In the genomic region with DNA sequence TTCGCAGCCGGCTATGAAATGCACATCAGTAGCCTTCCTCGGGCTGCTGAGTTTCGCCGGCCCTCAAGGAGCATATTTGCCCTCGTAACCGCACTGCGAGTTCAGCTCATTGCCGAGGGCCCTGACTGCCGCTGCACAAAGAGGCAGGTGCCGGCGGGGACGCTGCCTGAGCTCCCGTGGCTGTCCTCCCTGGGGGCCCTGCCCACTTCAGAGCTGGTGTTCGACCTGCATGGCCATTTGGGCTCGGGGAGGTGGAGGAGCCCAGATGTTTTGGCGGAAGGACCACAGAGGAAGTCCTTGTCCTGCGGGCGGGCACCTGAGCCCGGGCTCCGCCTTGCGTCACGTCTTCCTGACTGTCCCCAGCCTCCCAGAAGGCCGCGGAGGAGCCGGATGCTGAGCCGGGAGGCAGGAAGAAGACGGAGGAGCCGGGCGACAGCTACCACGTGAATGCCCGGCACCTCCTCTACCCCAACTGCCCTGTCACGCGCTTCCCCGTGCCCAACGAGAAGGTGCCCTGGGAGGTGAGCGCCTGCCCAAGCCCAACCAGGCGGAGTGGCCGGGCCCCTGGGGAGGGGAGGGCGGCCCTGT, we compare ENCODE assay signal across 15 cellular contexts. TPM values are rescaled to one million over a fixed set of nuclear protein-coding genes. Genes with fewer than 3 reads are reported as not detected.
DNase-seq lines count a peak whose midpoint lies in the region; ATAC-seq, FAIRE-seq and TF ChIP-seq lines count a peak whose summit lies in the region.
"Had no signal": no experiment of that assay in that cellular context is flagged by ENCODE, and none has a peak within 500 bp of the region (broad histone marks: within the 10 kb centered on the region; RNA-seq: fewer than 3 reads in every experiment).

No MANE protein-coding gene starts in this region.

- H3K4me3 ChIP-seq in HEK293 (ENCODE audit: low read depth, low read length) (no peak overlapping the region), K562 (no peak overlapping the region), neural progenitor cell (no peak overlapping the region)
- H3K4me3 ChIP-seq: MG63 had no signal

- no peaks in the 10 kb centered on the region for H3K36me3 ChIP-seq in HEK293 (ENCODE audit: control insufficient read depth in 2 of 2, insufficient read depth in 1 of 2, low read length in 2 of 2)
- no peaks in the 10 kb centered on the region for H3K36me3 ChIP-seq in K562 (ENCODE audit: control insufficient read depth, insufficient read depth, low read length)
- H3K36me3 ChIP-seq in neural progenitor cell: no peaks in the 10 kb centered on the region
- H3K36me3 ChIP-seq: MG63 had no signal

- H3K9me3 ChIP-seq in HEK293 (ENCODE audit: control insufficient read depth, insufficient read depth, low read depth, low read length): no peaks in the 10 kb centered on the region
- no peaks in the 10 kb centered on the region; the same call in 1 of the 2 replicates for H3K9me3 ChIP-seq in K562 (replicated peaks; ENCODE audit: control insufficient read depth, insufficient read depth, low read depth, low read length)
- H3K9me3 ChIP-seq in neural progenitor cell (ENCODE audit: low read depth): no peaks in the 10 kb centered on the region

- H3K27ac ChIP-seq in C4-2B (peak overlapping the region; percentile 88), HEK293 (ENCODE audit: extremely low read depth, low read depth, low read length) (no peak overlapping the region), K562 (ENCODE audit: extremely low read depth, low read depth, low read length) (no peak overlapping the region), neural progenitor cell (no peak overlapping the region)

- H3K79me2 ChIP-seq in K562 (ENCODE audit: control insufficient read depth, insufficient read depth, low read length) (no peaks in the 10 kb centered on the region), neural progenitor cell (ENCODE audit: low read depth) (no peaks in the 10 kb centered on the region)

- no peaks in the 10 kb centered on the region for H3F3A ChIP-seq in neural progenitor cell (ENCODE audit: low read depth)

- ATAC-seq in K562: peak; percentile 12; the same call in 1 of the 3 replicates
- no peak for ATAC-seq in GM18868 (IDR thresholded peaks at IDR 0.05; ENCODE audit: unreplicated experiment)
- ATAC-seq in left lobe of liver: no peak
- no peak for ATAC-seq in HG03342 (IDR thresholded peaks at IDR 0.05; ENCODE audit: unreplicated experiment)
- ATAC-seq: naive thymus-derived CD4-positive, alpha-beta T cell; SK-N-SH treated with all-trans-retinoic acid at 6 μM for 48 hours had no signal

- TF ChIP-seq CTCF in C4-2B (conservative IDR thresholded peaks at IDR 0.05) (no peak), HEK293 (tag by site-specific recombination; IDR thresholded peaks at IDR 0.05) (no peak), K562 (IDR thresholded peaks at IDR 0.05 in 2 of 3, conservative IDR thresholded peaks at IDR 0.05 in 1 of 3; ENCODE audit: insufficient read depth in 2 of 3, low read depth in 1 of 3, low read length in 3 of 3) (no peak), neural progenitor cell (IDR thresholded peaks at IDR 0.05) (no peak)

- DNase-seq in K562 (ENCODE audit: extremely low read depth in 1 of 4, low spot score in 3 of 4) (no peak), neural progenitor cell (ENCODE audit: low spot score) (no peak), retina (no peak), left lobe of liver (ENCODE audit: low spot score) (no peak)
- DNase-seq: activated CD4-positive, alpha-beta T cell treated with anti-CD3 and anti-CD28 coated beads, Interleukin-2, amount 50 U/mL, for 1 hour; activated naive CD4-positive, alpha-beta T cell treated with anti-CD3 and anti-CD28 coated beads, Interleukin-2, amount 50 U/mL, for 16 hours; MG63; naive thymus-derived CD4-positive, alpha-beta T cell; NCI-H774 had no signal

- H3K36me3 Mint-ChIP-seq in neural progenitor cell: no peaks in the 10 kb centered on the region

- CTCF ChIA-PET in HEK293 (lab: Yijun Ruan, JAX) (no interaction called here), K562 (lab: Yijun Ruan, JAX; ENCODE audit: low intra/inter-chr PET ratio) (no interaction called here)

- no peak for TF ChIP-seq POLR2A in K562 (conservative IDR thresholded peaks at IDR 0.05)

- FAIRE-seq in K562 (lab: Jason Lieb, UNC): no peak

- no peak overlapping the region for H3K4me3 Mint-ChIP-seq in neural progenitor cell
- H3K4me3 Mint-ChIP-seq: CD8-positive, alpha-beta memory T cell had no signal

- H2AFZ ChIP-seq in K562 (ENCODE audit: low read depth, low read length) (peak overlapping the region; percentile 14; the same call in 1 of the 2 replicates), neural progenitor cell (replicated peaks) (peak overlapping the region; percentile 5)

- peaks cover 2% of the 10 kb centered on the region for H3K27me3 Mint-ChIP-seq in neural progenitor cell (ENCODE audit: insufficient read depth, low read depth)
- H3K27me3 Mint-ChIP-seq: naive thymus-derived CD4-positive, alpha-beta T cell had no signal

- H3K27ac Mint-ChIP-seq in neural progenitor cell: no peak overlapping the region
- H3K27ac Mint-ChIP-seq: CD8-positive, alpha-beta memory T cell; naive thymus-derived CD4-positive, alpha-beta T cell had no signal

- TF ChIP-seq EP300 in K562 (IDR thresholded peaks at IDR 0.05; ENCODE audit: low read length): no peak

- peaks cover 9% of the 10 kb centered on the region for H3K9me3 Mint-ChIP-seq in neural progenitor cell

- H3K4me1 Mint-ChIP-seq in neural progenitor cell: peaks cover 2% of the 10 kb centered on the region
- H3K4me1 Mint-ChIP-seq: CD8-positive, alpha-beta memory T cell had no signal

- no peak for TF ChIP-seq RAD21 in K562 (CRISPR knock-in tag; conservative IDR thresholded peaks at IDR 0.05 in 1 of 2, IDR thresholded peaks at IDR 0.05 in 1 of 2)

- H3K27me3 ChIP-seq in K562 (ENCODE audit: control insufficient read depth in 2 of 2, insufficient read depth in 2 of 2, low read length in 2 of 2) (peaks cover 9 to 34% of the 10 kb centered on the region in 2 experiments; a peak in 3 of 5 replicates), neural progenitor cell (no peaks in the 10 kb centered on the region)
- H3K27me3 ChIP-seq: MG63 had no signal

- 12% methylated on average over 36 of the region's 40 CpGs for WGBS in K562 (ENCODE audit: insufficient coverage, low coverage, missing lambda C conversion rate)

- intact Hi-C loops in K562 (cut with micrococcal nuclease): no loop called here

- H3K9me1 ChIP-seq in K562 (ENCODE audit: control insufficient read depth, insufficient read depth, low read length): no peaks in the 10 kb centered on the region

- no peak overlapping the region for H3K9ac ChIP-seq in K562 (ENCODE audit: insufficient read depth in 1 of 2, low read depth in 2 of 2, low read length in 2 of 2)
- no peak overlapping the region for H3K9ac ChIP-seq in neural progenitor cell

- H3K4me2 ChIP-seq in K562 (ENCODE audit: insufficient read depth, low read length) (peak overlapping the region; percentile 6; the same call in 1 of the 2 replicates), neural progenitor cell (no peak overlapping the region)

- in situ Hi-C loops in K562 (cut with MboI): no loop called here

- H3K4me1 ChIP-seq in HEK293 (ENCODE audit: control insufficient read depth, insufficient read depth, low read length) (no peaks in the 10 kb centered on the region), K562 (replicated peaks in 1 of 2; ENCODE audit: control insufficient read depth in 2 of 2, insufficient read depth in 2 of 2, low read length in 2 of 2) (peaks cover 0 to 43% of the 10 kb centered on the region in 2 experiments; a peak in 2 of 5 replicates), neural progenitor cell (no peaks in the 10 kb centered on the region)

- POLR2A ChIA-PET in HEK293 (lab: Yijun Ruan, JAX): interaction anchor here (0.6 kb wide), 1 partner anchor 89 kb away, joined by 4 read pairs; no protein-coding TSS in a partner anchor
- POLR2A ChIA-PET in K562 (lab: Yijun Ruan, JAX): interaction anchor here (1.0 kb wide), 1 partner anchor 11 kb away, joined by 3 read pairs; no protein-coding TSS in a partner anchor

- no TSS peak for BruUV-seq in K562 (replicated peaks; lab: Mats Ljungman, UMichigan)

- H4K20me1 ChIP-seq in K562 (replicated peaks; ENCODE audit: control insufficient read depth, insufficient read depth, low read length) (no peaks in the 10 kb centered on the region), neural progenitor cell (ENCODE audit: low read depth) (no peaks in the 10 kb centered on the region)

TF ChIP-seq in K562, 482 proteins besides CTCF, POLR2A, EP300 and RAD21 (continues in another document):
- TF ChIP-seq PHF8 (IDR thresholded peaks at IDR 0.05; ENCODE audit: borderline replicate concordance, low read length) (peak; percentile 29), CEBPB (tag; IDR thresholded peaks at IDR 0.05) (peak; percentile 41), NRF1 (conservative IDR thresholded peaks at IDR 0.05 in 1 of 2, IDR thresholded peaks at IDR 0.05 in 1 of 2) (0 out of 4 replicates have a peak, but pooled peaks of 1 of the 2 experiments have one; percentile 8), TAF9B (IDR thresholded peaks at IDR 0.05; ENCODE audit: partially characterized antibody) (no peak), ETV1 (tag; conservative IDR thresholded peaks at IDR 0.05; ENCODE audit: low read depth) (peak; percentile 38), RBFOX2 (IDR thresholded peaks at IDR 0.05; ENCODE audit: low read depth, low read length) (peak; percentile 46), GABPA (tag; conservative IDR thresholded peaks at IDR 0.05; ENCODE audit: low read depth) (peak; percentile 79), ZNF232 (CRISPR knock-in tag; IDR thresholded peaks at IDR 0.05) (no peak)

RNA-seq across cellular contexts. Expression of a gene that starts 29.9 kb away (rescaled TPM):
- 0.07 and 0.25 TPM in 2 replicates for total RNA-seq in K562 (2011; cell fraction: chromatin; rRNA removed; ENCODE audit: low replicate concordance)
- 0.17 and 0.26 TPM in 2 replicates for total RNA-seq in K562 (2011; cell fraction: nucleolus; rRNA removed)
- 0.07 and 0.15 TPM in 2 replicates for total RNA-seq in K562 (2011; cell fraction: nucleoplasm; rRNA removed)
- total RNA-seq in K562 (2014; rRNA removed): not detected in 2 replicates
- not detected in 2 replicates for total RNA-seq in K562 (2014; rRNA removed; fragmentation: Illumina TruSeq; extraction: Trizol)
- not detected in 2 replicates for total RNA-seq in K562 (2015; rRNA removed; fragmentation: Illumina TruSeq; extraction: Trizol)
- total RNA-seq in K562 (2021): 0.04 TPM in 2 replicates
- polyA plus RNA-seq in K562 (2011; rRNA removed): 0.03 and 0.04 TPM in 2 replicates
- polyA plus RNA-seq in K562 (2011; cell fraction: cytosol; rRNA removed): 0.04 and 0.07 TPM in 2 replicates
- 0.03 and 0.04 TPM in 2 replicates for polyA plus RNA-seq in K562 (2011; cell fraction: nucleus; rRNA removed)
- 0.03 and 0.04 TPM in 2 replicates for polyA plus RNA-seq in K562 (2012)
- polyA plus RNA-seq in K562 (2014; fragmentation: Illumina TruSeq; extraction: Trizol): not detected in 2 replicates
- not detected for polyA plus RNA-seq in K562 (2014; fragmentation: Nextera tagmentation; extraction: Ambion mirVana)
- polyA plus RNA-seq in K562 (2014; rRNA removed): 0.03 TPM in 1 of 2 replicates, not detected in the other
- polyA minus RNA-seq in K562 (2011; rRNA and poly(A)+ RNA removed): 0.07 TPM in 1 of 2 replicates, not detected in the other
- not detected in 2 replicates for polyA minus RNA-seq in K562 (2011; cell fraction: cytosol; rRNA and poly(A)+ RNA removed)
- under 0.01 and 0.13 TPM in 2 replicates for polyA minus RNA-seq in K562 (2011; cell fraction: nucleus; rRNA and poly(A)+ RNA removed)
- total RNA-seq in neural progenitor cell (ENCODE audit: low replicate concordance): 2.5 and 4.9 TPM in 2 replicates
- 22.0 TPM for total RNA-seq in left lobe of liver
